ENCODE assay signal across 18 cellular contexts in genomic region chr4:124952601-124953000, GRCh38.
"Had no signal": no experiment of that assay in that cellular context is flagged by ENCODE, and none has a peak within 500 bp of the region (broad histone marks: within the 10 kb centered on the region; RNA-seq: fewer than 3 reads in every experiment).

No MANE protein-coding gene starts in this region.

- H3K27me3 ChIP-seq: cardiac muscle cell, foreskin keratinocyte, neural progenitor cell, upper lobe of left lung had no signal

- H3K4me3 ChIP-seq: cardiac muscle cell, lower lobe of right lung, neural progenitor cell, upper lobe of left lung had no signal

- ATAC-seq: activated T-cell treated with anti-CD3 and anti-CD28 coated beads, Interleukin-2, amount 50 U/mL, for 4 hours; lower lobe of right lung; naive thymus-derived CD4-positive, alpha-beta T cell; sciatic nerve; stimulated activated naive B cell treated with anti-CD40 and anti-IgM and Interleukin-4, amounts not matched to agents 10 μg/mL and 1 μg/mL and 100 μg/mL, for 72 hours; WTC11 had no signal

- H3K4me1 ChIP-seq: lower lobe of right lung, neural progenitor cell had no signal

- H3K27ac ChIP-seq: cardiac muscle cell, foreskin keratinocyte, lower lobe of right lung, neural progenitor cell, upper lobe of left lung had no signal

- H3K9ac ChIP-seq: neural progenitor cell had no signal

- DNase-seq: activated CD4-positive, alpha-beta T cell treated with anti-CD3 and anti-CD28 coated beads, Interleukin-2, amount 50 U/mL, for 4 hours; activated CD8-positive, alpha-beta memory T cell treated with anti-CD3 and anti-CD28 coated beads for 24 hours; activated CD8-positive, alpha-beta memory T cell treated with anti-CD3 and anti-CD28 coated beads, Interleukin-2, amount 50 U/mL, for 4 hours; activated naive CD4-positive, alpha-beta T cell; activated T-cell treated with anti-CD3 and anti-CD28 coated beads, Interleukin-2, amount 50 U/mL, for 4 hours; amniotic stem cell; lower lobe of right lung; naive thymus-derived CD4-positive, alpha-beta T cell; stimulated activated CD4-positive, alpha-beta T cell treated with anti-CD3 and anti-CD28 coated beads, Interleukin-2, amount 100 ng/mL, for 48 hours; stimulated activated CD8-positive, alpha-beta memory T cell treated with anti-CD3 and anti-CD28 coated beads, Interleukin-4, amount 100 ng/mL, for 48 hours; stimulated activated naive B cell treated with anti-CD40 and anti-IgM and Interleukin-4, amounts not matched to agents 10 μg/mL and 1 μg/mL and 100 μg/mL, for 72 hours; T-helper 9 cell; upper lobe of left lung had no signal

- H3K9me3 ChIP-seq: lower lobe of right lung, upper lobe of left lung had no signal

- H3K36me3 ChIP-seq: cardiac muscle cell, lower lobe of right lung, neural progenitor cell, upper lobe of left lung had no signal
